Comparison of ENCODE assay signal across 11 cellular contexts in the genomic region with DNA sequence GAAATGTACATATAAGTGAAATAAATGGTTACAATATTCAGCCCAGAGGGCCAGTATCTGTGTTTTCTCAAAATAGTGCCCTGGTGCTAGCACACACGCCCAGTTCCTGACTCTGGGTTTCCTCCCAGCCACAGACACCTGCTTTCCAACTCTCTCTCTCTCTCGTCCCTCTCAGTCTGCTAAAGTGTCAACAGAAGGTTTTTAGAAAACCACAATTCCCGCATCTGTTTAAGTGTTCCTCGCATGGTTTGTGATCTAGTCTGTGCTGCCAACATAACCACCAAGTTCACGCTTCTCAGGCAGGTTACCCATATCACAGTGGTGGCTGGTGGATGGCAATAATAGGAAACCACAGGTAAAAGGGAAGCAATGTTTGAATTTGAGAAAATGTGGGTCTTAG. TPM values are rescaled to one million over a fixed set of nuclear protein-coding genes. Genes with fewer than 3 reads are reported as not detected.
A peak's percentile ranks its signal among the peaks of the same experiment; 100 is the strongest.
DNase-seq lines count a peak whose midpoint lies in the region; ATAC-seq and TF ChIP-seq lines count a peak whose summit lies in the region.
"Had no signal": no experiment of that assay in that cellular context is flagged by ENCODE, and none has a peak within 500 bp of the region (broad histone marks: within the 10 kb centered on the region; RNA-seq: fewer than 3 reads in every experiment).

No MANE protein-coding gene starts in this region.

- peaks cover 47% of the 10 kb centered on the region for H3K4me1 Mint-ChIP-seq in CD8-positive, alpha-beta T cell (ENCODE audit: low read depth)
- peaks cover 38 to 62% (median 57%) of the 10 kb centered on the region in 3 donors for H3K4me1 Mint-ChIP-seq in T-cell
- H3K4me1 Mint-ChIP-seq in memory B cell, result peaks cover 38% of the 10 kb centered on the region

- ATAC-seq in CD8-positive, alpha-beta T cell, result peak; percentile 65
- ATAC-seq in GM21381 (IDR thresholded peaks at IDR 0.05; ENCODE audit: unreplicated experiment) (peak; percentile 63), T-cell (replicated peaks in 1 of 4) (peak; percentile 15 to 78 (median 56)), memory B cell (ENCODE audit: low read depth) (peak; percentile 39), GM18909 (IDR thresholded peaks at IDR 0.05; ENCODE audit: poor library complexity, unreplicated experiment) (no peak)

- CTCF ChIA-PET in CD8-positive, alpha-beta T cell (lab: Charles Lee), result no interaction called here
- CTCF ChIA-PET in T-cell (lab: Charles Lee), result no interaction called here

- intact Hi-C loops in CD8-positive, alpha-beta T cell (cut with DNase I, micrococcal nuclease), result no loop called here
- intact Hi-C loops in colonic mucosa (cut with DNase I), result no loop called here

- H3K4me3 Mint-ChIP-seq in CD8-positive, alpha-beta T cell, result peak overlapping the region; percentile 27
- H3K4me3 Mint-ChIP-seq in T-cell (peak overlapping the region in 2 of 3 donors; percentile 26 to 46), memory B cell (peak overlapping the region; percentile 78)

- no peak overlapping the region for H3K9ac ChIP-seq in colonic mucosa (ENCODE audit: low read depth in 2 of 2, low read length in 2 of 2)

- no peaks in the 10 kb centered on the region for H3K27me3 ChIP-seq in CD8-positive, alpha-beta T cell (ENCODE audit: insufficient read depth, low read length)
- H3K27me3 ChIP-seq in colonic mucosa, result no peaks in the 10 kb centered on the region

- H3K36me3 ChIP-seq in CD8-positive, alpha-beta T cell (ENCODE audit: insufficient read depth, low read length), result peaks cover 39% of the 10 kb centered on the region
- peaks cover 9% of the 10 kb centered on the region for H3K36me3 ChIP-seq in colonic mucosa

- H3K36me3 Mint-ChIP-seq in CD8-positive, alpha-beta T cell, result peaks cover 87% of the 10 kb centered on the region
- H3K36me3 Mint-ChIP-seq in T-cell (peaks cover 69% of the 10 kb centered on the region), memory B cell (peaks cover 41% of the 10 kb centered on the region)

- DNase-seq in CD8-positive, alpha-beta T cell, result peak in 3 of 7 experiments; percentile 11 to 52 (median 23)
- DNase-seq in T-cell (peak in 25 of 34 experiments; percentile 4 to 47 (median 20)), memory B cell (ENCODE audit: low spot score in 2 of 2) (no peak), colonic mucosa (no peak), kidney glomerular epithelial cell (lab: John Stamatoyannopoulos, UW) (no peak), caudate nucleus (lab: John Stamatoyannopoulos, UW) (no peak)
- DNase-seq: islet precursor cell, NCI-H1694 treated with DMSO at 0.1 percent for 48 hours had no signal

- H3K27me3 Mint-ChIP-seq in CD8-positive, alpha-beta T cell (ENCODE audit: low read depth), result no peaks in the 10 kb centered on the region
- H3K27me3 Mint-ChIP-seq in T-cell (no peaks in the 10 kb centered on the region), memory B cell (no peaks in the 10 kb centered on the region)

- peak overlapping the region; percentile 81 for H3K27ac Mint-ChIP-seq in CD8-positive, alpha-beta T cell
- H3K27ac Mint-ChIP-seq in T-cell (peak overlapping the region; percentile 76 to 91), memory B cell (peak overlapping the region; percentile 86)

- no peak for TF ChIP-seq CTCF in CD8-positive, alpha-beta T cell (IDR thresholded peaks at IDR 0.05)
- no peak for TF ChIP-seq CTCF in colonic mucosa (IDR thresholded peaks at IDR 0.05)

- H3K4me3 ChIP-seq in CD8-positive, alpha-beta T cell (ENCODE audit: low read depth, low read length), result no peak overlapping the region
- H3K4me3 ChIP-seq in colonic mucosa, result no peak overlapping the region
- H3K4me3 ChIP-seq: skin epidermis had no signal

- H3K9me3 Mint-ChIP-seq in CD8-positive, alpha-beta T cell, result no peaks in the 10 kb centered on the region
- H3K9me3 Mint-ChIP-seq in T-cell, result no peaks in the 10 kb centered on the region
- H3K9me3 Mint-ChIP-seq in memory B cell, result no peaks in the 10 kb centered on the region

- no peaks in the 10 kb centered on the region for H3K9me3 ChIP-seq in CD8-positive, alpha-beta T cell (ENCODE audit: low read length)
- no peaks in the 10 kb centered on the region for H3K9me3 ChIP-seq in colonic mucosa

- H3K4me1 ChIP-seq in CD8-positive, alpha-beta T cell (ENCODE audit: insufficient read depth, low read length), result peaks cover 37% of the 10 kb centered on the region
- no peaks in the 10 kb centered on the region for H3K4me1 ChIP-seq in colonic mucosa

- POLR2A ChIA-PET in CD8-positive, alpha-beta T cell (lab: Charles Lee), result no interaction called here
- POLR2A ChIA-PET in T-cell (lab: Charles Lee), result no interaction called here

- H3K27ac ChIP-seq in CD8-positive, alpha-beta T cell (ENCODE audit: low read depth, low read length), result peak overlapping the region; percentile 15
- H3K27ac ChIP-seq in colonic mucosa, result no peak overlapping the region
- no peak overlapping the region for H3K27ac ChIP-seq in caudate nucleus (ENCODE audit: low read depth, low read length)

RNA-seq across cellular contexts. Expression of a gene that starts 17.8 kb away (rescaled TPM):
- total RNA-seq in CD8-positive, alpha-beta T cell, result 10 to 100 TPM; 33.3 to 37.0 TPM
- 100 to 1,000 TPM in 1 of 5 donors, 10 to 100 TPM in 4; 40.5 to 105 (median 68.0) TPM for total RNA-seq in T-cell
- 10 to 100 TPM; 22.1 to 29.7 TPM for total RNA-seq in colonic mucosa

RNA-seq across cellular contexts. Expression of a gene that starts 28.9 kb away (rescaled TPM):
- 10 to 100 TPM; 55.6 to 56.2 TPM for total RNA-seq in CD8-positive, alpha-beta T cell
- total RNA-seq in T-cell (10 to 100 TPM; 61.5 to 97.8 (median 78.8) TPM), colonic mucosa (10 to 100 TPM; 35.7 to 47.9 TPM)

RNA-seq across cellular contexts. Expression of a gene that starts 50.7 kb away (rescaled TPM):
- total RNA-seq in CD8-positive, alpha-beta T cell, result 10 to 100 TPM; 10.8 to 14.2 TPM
- total RNA-seq in T-cell, result 10 to 100 TPM; 14.0 to 21.7 (median 18.0) TPM
- 10 to 100 TPM; 13.1 to 19.2 TPM for total RNA-seq in colonic mucosa

Comparison
In these comparisons a context has a peak if more than half of its experiments do, and no peak if none do; other contexts are left out.
1. DNase-seq: peak in T-cell (25 of 34); none in memory B cell (0 of 2), colonic mucosa (single experiment), kidney glomerular epithelial cell (single experiment) and caudate nucleus (0 of 61).
2. H3K4me3 Mint-ChIP-seq: peak in every context shown above with its lines; median percentile 78 in memory B cell; 36 in T-cell; 27 in CD8-positive, alpha-beta T cell.
3. Peak in every context shown above with its lines, with median percentiles within 50 percentile points of each other: H3K27ac Mint-ChIP-seq.